17 cellular contexts compared by ENCODE assay signal in genomic region chr18:59719533-59720325, GRCh38. TPM values are rescaled to one million over a fixed set of nuclear protein-coding genes. Genes with fewer than 3 reads are reported as not detected.
DNase-seq lines count a peak whose midpoint lies in the region; ATAC-seq and TF ChIP-seq lines count a peak whose summit lies in the region.
"Had no signal": no experiment of that assay in that cellular context is flagged by ENCODE, and none has a peak within 500 bp of the region (broad histone marks: within the 10 kb centered on the region; RNA-seq: fewer than 3 reads in every experiment).

No MANE protein-coding gene starts in this region.

- H3K4me1 Mint-ChIP-seq in immature natural killer cell = no peaks in the 10 kb centered on the region
- H3K4me1 Mint-ChIP-seq: CD4-positive, CD25-positive, alpha-beta regulatory T cell; memory B cell had no signal

- POLR2A ChIA-PET in PC-3 (lab: Charles Lee; ENCODE audit: unreplicated experiment) = no interaction called here

- H3K9ac ChIP-seq in PC-3 (ENCODE audit: low read length) = no peak overlapping the region

- no peaks in the 10 kb centered on the region for H3K36me3 ChIP-seq in PC-3 (ENCODE audit: low read depth, low read length)

- ATAC-seq in PC-3 (no peak), sciatic nerve (peak; percentile 62), HG03139 (IDR thresholded peaks at IDR 0.05; ENCODE audit: unreplicated experiment) (no peak), HG02973 (IDR thresholded peaks at IDR 0.05; ENCODE audit: unreplicated experiment) (no peak)
- ATAC-seq: foreskin keratinocyte, HepG2 had no signal

- no peak overlapping the region for H3K27ac Mint-ChIP-seq in immature natural killer cell
- H3K27ac Mint-ChIP-seq: CD4-positive, CD25-positive, alpha-beta regulatory T cell; memory B cell had no signal

- peak overlapping the region; percentile 62; the same call in 1 of the 2 replicates for H3K4me2 ChIP-seq in PC-3 (ENCODE audit: low read length)

- H3K36me3 Mint-ChIP-seq in immature natural killer cell = no peaks in the 10 kb centered on the region
- H3K36me3 Mint-ChIP-seq: CD4-positive, CD25-positive, alpha-beta regulatory T cell; memory B cell had no signal

- DNase-seq in Daoy (ENCODE audit: low read depth) (peak; percentile 58), PC-3 (peak; percentile 69), fibroblast of gingiva (ENCODE audit: low read depth) (peak; percentile 86), sciatic nerve (ENCODE audit: low spot score) (no peak), mesenteric fat pad (ENCODE audit: low spot score) (no peak), immature natural killer cell (no peak)
- DNase-seq: activated CD4-positive, alpha-beta T cell treated with anti-CD3 and anti-CD28 coated beads, Interleukin-2, amount 50 U/mL, for 4 hours; amygdala; CD4-positive, CD25-positive, alpha-beta regulatory T cell; NCI-H2171; nucleus accumbens; SHP77 had no signal

- intact Hi-C loops in PC-3 (cut with micrococcal nuclease) (loop anchor here (5.0 kb wide), 1 partner anchor 63 kb away; no protein-coding TSS in a partner anchor), sciatic nerve (cut with DNase I) (no loop called here)

- CTCF ChIA-PET in PC-3 (lab: Charles Lee) = interaction anchor here (1.5 kb wide), 1 partner anchor 23 kb away, joined by 4 read pairs; the partner anchor contains the start of gene CCBE1

- H3K9me3 ChIP-seq in PC-3 (ENCODE audit: low read length) = no peaks in the 10 kb centered on the region

- H3F3A ChIP-seq in PC-3 (ENCODE audit: low read length, unreplicated experiment) = no peaks in the 10 kb centered on the region

- no peak overlapping the region for H3K4me3 ChIP-seq in PC-3 (ENCODE audit: low read length)

- no peaks in the 10 kb centered on the region for H3K79me2 ChIP-seq in PC-3 (ENCODE audit: low read length)

- no peak overlapping the region for H3K4me3 Mint-ChIP-seq in immature natural killer cell
- H3K4me3 Mint-ChIP-seq: CD4-positive, CD25-positive, alpha-beta regulatory T cell; memory B cell had no signal

- H3K27me3 ChIP-seq in PC-3 (ENCODE audit: low read length) = no peaks in the 10 kb centered on the region
- H3K27me3 ChIP-seq: foreskin keratinocyte had no signal

- peak overlapping the region; percentile 68 for H3K27ac ChIP-seq in PC-3 (ENCODE audit: low read length)
- H3K27ac ChIP-seq: foreskin keratinocyte had no signal

- no peaks in the 10 kb centered on the region for H3K9me2 ChIP-seq in PC-3 (replicated peaks; ENCODE audit: low read length)

- H3K4me1 ChIP-seq in PC-3 (ENCODE audit: insufficient read depth, low read length) = peaks cover 56% of the 10 kb centered on the region

- H4K20me1 ChIP-seq in PC-3 (ENCODE audit: low read length) = no peaks in the 10 kb centered on the region

- peaks cover 0 to 11% (median 2%) of the 10 kb centered on the region in 3 donors for H3K27me3 Mint-ChIP-seq in immature natural killer cell (ENCODE audit: low read depth in 3 of 3)

- no peak for TF ChIP-seq CTCF in PC-3 (conservative IDR thresholded peaks at IDR 0.05; ENCODE audit: low read depth, low read length)

- peaks cover 0 to 4% (median 0%) of the 10 kb centered on the region in 6 donors for H3K9me3 Mint-ChIP-seq in immature natural killer cell

- 0 out of 2 replicates have a peak overlapping the region, but pooled peaks have one; percentile 23 for H2AFZ ChIP-seq in PC-3 (ENCODE audit: low read length)

- BruUV-seq in PC-3 (replicated peaks; lab: Mats Ljungman, UMichigan) = no TSS peak

RNA-seq across cellular contexts. Expression of gene CCBE1, which starts 22.5 kb away (rescaled TPM):
- 6.5 and 15.4 TPM in 2 replicates for total RNA-seq in Daoy (2014; rRNA removed; shearing (Covaris generic))
- 13.9 and 20.8 TPM in 2 replicates for total RNA-seq in PC-3 (2014; rRNA removed)
- 0.67 TPM for total RNA-seq in sciatic nerve
- total RNA-seq in mesenteric fat pad = 2.3 TPM
- under 1 TPM in 2 of 3 donors, not detected in 1; 0.03 to 0.25 TPM for polyA plus RNA-seq in immature natural killer cell
- total RNA-seq: CD4-positive, CD25-positive, alpha-beta regulatory T cell; HepG2 had no signal
- polyA plus RNA-seq: CD4-positive, CD25-positive, alpha-beta regulatory T cell; HepG2 had no signal

Comparison
In these comparisons a context has a peak if more than half of its experiments do, and no peak if none do; other contexts are left out.
1. DNase-seq: peak in Daoy (single experiment), PC-3 (single experiment) and fibroblast of gingiva (single experiment); none in sciatic nerve (single experiment), mesenteric fat pad (single experiment) and immature natural killer cell (0 of 3).